20 cellular contexts compared by ENCODE assay signal in the genomic region with DNA sequence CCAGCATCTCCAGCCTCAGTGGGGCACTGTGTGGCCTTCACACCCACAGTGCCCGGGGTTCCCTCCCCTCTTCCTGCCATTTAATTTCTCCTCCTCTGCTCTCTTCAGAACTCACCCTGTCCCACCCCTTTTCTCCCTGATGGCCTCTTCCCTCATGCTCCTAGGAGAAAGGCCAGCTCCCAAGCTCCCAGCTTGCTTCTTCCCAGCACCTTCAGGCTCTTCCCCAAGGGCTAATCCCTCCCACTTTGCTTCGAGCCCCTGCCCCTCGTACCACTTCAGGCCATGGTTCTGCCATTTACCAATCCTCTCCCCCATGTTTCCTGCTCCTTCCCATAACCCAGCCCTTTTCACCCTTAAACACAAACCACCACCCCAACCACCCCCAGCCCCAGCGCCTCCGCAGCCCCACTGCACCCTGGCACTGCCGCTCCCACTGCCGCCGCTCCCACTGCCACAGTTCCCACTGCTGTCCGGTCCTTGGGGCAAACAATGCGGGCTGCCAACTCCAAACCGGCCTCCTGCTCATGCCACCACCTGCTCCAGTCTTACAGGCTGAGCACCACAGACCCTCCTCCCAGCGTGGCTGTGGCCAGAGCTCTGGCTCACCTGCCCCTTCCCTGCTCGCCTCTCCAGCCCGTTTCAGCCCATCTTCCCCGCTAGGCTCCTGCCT. TPM values are rescaled to one million over a fixed set of nuclear protein-coding genes. Genes with fewer than 3 reads are reported as not detected.
A peak's percentile ranks its signal among the peaks of the same experiment; 100 is the strongest.
DNase-seq lines count a peak whose midpoint lies in the region; ATAC-seq, FAIRE-seq and TF ChIP-seq lines count a peak whose summit lies in the region.
"Had no signal": no experiment of that assay in that cellular context is flagged by ENCODE, and none has a peak within 500 bp of the region (broad histone marks: within the 10 kb centered on the region; RNA-seq: fewer than 3 reads in every experiment).

No MANE protein-coding gene starts in this region.

- POLR2A ChIA-PET in A549 (lab: Yijun Ruan, JAX) = no interaction called here

- H3K27ac ChIP-seq in A549 (no peak overlapping the region), cardiac muscle cell (peak overlapping the region; percentile 85), neuronal stem cell (replicated peaks; ENCODE audit: low read length) (no peak overlapping the region)

- H3K36me3 ChIP-seq in cardiac muscle cell = no peaks in the 10 kb centered on the region
- H3K36me3 ChIP-seq in neuronal stem cell (replicated peaks in 1 of 2; ENCODE audit: control insufficient read depth in 2 of 2, insufficient read depth in 2 of 2, low read length in 2 of 2) = no peaks in the 10 kb centered on the region
- H3K36me3 ChIP-seq: MG63 had no signal

- H2AK5ac ChIP-seq in neuronal stem cell (ENCODE audit: low read depth, low read length) = no peak overlapping the region

- no peak for TF ChIP-seq RAD21 in A549 (conservative IDR thresholded peaks at IDR 0.05 in 1 of 2, IDR thresholded peaks at IDR 0.05 in 1 of 2)

- H3K9me3 Mint-ChIP-seq in HFFc6 = no peaks in the 10 kb centered on the region
- H3K9me3 Mint-ChIP-seq: activated B cell treated with CpG ODN at 0.5 μM for 24 hours; activated naive CD8-positive, alpha-beta T cell treated with anti-CD3 and anti-CD28 coated beads, Interleukin-2, amount 50 U/mL, for 24 hours; CD4-positive, alpha-beta memory T cell; natural killer cell; stimulated activated naive CD8-positive, alpha-beta T cell treated with anti-CD3 and anti-CD28 coated beads, Interleukin-15, amount 100 ng/mL, for 72 hours had no signal

- H2AFZ ChIP-seq in neuronal stem cell (ENCODE audit: low read length) = no peak overlapping the region

- no peak for DNase-seq in A549 (ENCODE audit: low read depth in 1 of 2, low spot score in 1 of 2)
- DNase-seq in SK-N-DZ (ENCODE audit: low spot score) = peak; percentile 15
- no peak for DNase-seq in cardiac muscle cell (ENCODE audit: low read depth in 1 of 2, low spot score in 1 of 2)
- DNase-seq in neuronal stem cell (ENCODE audit: low spot score) = no peak
- no peak for DNase-seq in NCI-H446 treated with DMSO at 0.1 percent for 48 hours (lab: John Stamatoyannopoulos, UW)
- DNase-seq in HFFc6 = no peak
- DNase-seq in erythroblast (lab: John Stamatoyannopoulos, UW) = no peak
- DNase-seq: ACHN; activated B cell treated with CpG ODN at 0.5 μM for 24 hours; activated CD8-positive, alpha-beta memory T cell treated with anti-CD3 and anti-CD28 coated beads for 24 hours; activated naive CD8-positive, alpha-beta T cell treated with anti-CD3 and anti-CD28 coated beads, Interleukin-2, amount 50 U/mL, for 24 hours; CD4-positive, alpha-beta memory T cell; MG63; natural killer cell; NCI-H187; SHP77; stimulated activated naive CD8-positive, alpha-beta T cell treated with anti-CD3 and anti-CD28 coated beads, Interleukin-15, amount 100 ng/mL, for 72 hours had no signal

- WGBS in A549 (ENCODE audit: missing lambda C conversion rate) = 83% methylated on average over 15 of the region's 15 CpGs
- WGBS in neuronal stem cell (ENCODE audit: extremely low coverage in 2 of 2, insufficient read length in 2 of 2, insufficient replicate concordance in 1 of 2), 2 donors = no CpG with 5 or more reads among the region's 15 CpGs

- no peaks in the 10 kb centered on the region for H3K36me3 Mint-ChIP-seq in HFFc6 (ENCODE audit: low read depth)
- H3K36me3 Mint-ChIP-seq: CD4-positive, alpha-beta memory T cell; natural killer cell had no signal

- peak; percentile 20 to 36; a peak in 4 of 6 replicates for ATAC-seq in A549
- ATAC-seq in GM18861 (IDR thresholded peaks at IDR 0.05; ENCODE audit: unreplicated experiment) = no peak
- ATAC-seq: activated naive CD8-positive, alpha-beta T cell treated with anti-CD3 and anti-CD28 coated beads, Interleukin-2, amount 50 U/mL, for 24 hours; natural killer cell; stimulated activated naive CD8-positive, alpha-beta T cell treated with anti-CD3 and anti-CD28 coated beads, Interleukin-15, amount 100 ng/mL, for 72 hours had no signal

- no peak overlapping the region for H3K4me2 ChIP-seq in A549
- no peak overlapping the region for H3K4me2 ChIP-seq in neuronal stem cell (ENCODE audit: insufficient read depth, low read length, poor library complexity, severe bottlenecking)

- peak overlapping the region; percentile 93 for H3K4ac ChIP-seq in neuronal stem cell (ENCODE audit: low read length)

- FAIRE-seq in A549 (lab: Jason Lieb, UNC) = no peak
- FAIRE-seq: HepG2 had no signal

- H3K9me3 ChIP-seq in A549 (no peaks in the 10 kb centered on the region), cardiac muscle cell (ENCODE audit: low read depth) (no peaks in the 10 kb centered on the region), neuronal stem cell (replicated peaks in 1 of 2; ENCODE audit: control insufficient read depth in 2 of 2, insufficient read depth in 1 of 2, low read depth in 1 of 2, low read length in 2 of 2) (no peaks in the 10 kb centered on the region)
- H3K9me3 ChIP-seq: MG63 had no signal

- H3K4me3 ChIP-seq in A549 (no peak overlapping the region), cardiac muscle cell (no peak overlapping the region), neuronal stem cell (ENCODE audit: low read length in 2 of 2) (peak overlapping the region in 1 of 2 donors; percentile 58)
- H3K4me3 ChIP-seq: lung, MG63 had no signal

- H3K4me1 ChIP-seq in A549 (no peaks in the 10 kb centered on the region), cardiac muscle cell (ENCODE audit: low read depth) (peaks cover 29% of the 10 kb centered on the region), neuronal stem cell (ENCODE audit: control insufficient read depth in 2 of 2, insufficient read depth in 1 of 2, low read depth in 1 of 2, low read length in 2 of 2) (peaks cover 3 to 5% of the 10 kb centered on the region in 2 donors)

- H3K27me3 Mint-ChIP-seq in HFFc6 (ENCODE audit: insufficient read depth) = peaks cover 5% of the 10 kb centered on the region
- H3K27me3 Mint-ChIP-seq: activated B cell treated with CpG ODN at 0.5 μM for 24 hours; activated naive CD8-positive, alpha-beta T cell treated with anti-CD3 and anti-CD28 coated beads, Interleukin-2, amount 50 U/mL, for 24 hours; stimulated activated naive CD8-positive, alpha-beta T cell treated with anti-CD3 and anti-CD28 coated beads, Interleukin-15, amount 100 ng/mL, for 72 hours had no signal

- no peak overlapping the region for H4K91ac ChIP-seq in neuronal stem cell (ENCODE audit: low read depth, low read length, poor library complexity)

- no peak for TF ChIP-seq POLR2A in A549 (IDR thresholded peaks at IDR 0.05; ENCODE audit: low read length)
- no peak for TF ChIP-seq POLR2A in erythroblast (IDR thresholded peaks at IDR 0.05; ENCODE audit: low read length)

- no peak for TF ChIP-seq CTCF in A549 (IDR thresholded peaks at IDR 0.05)
- TF ChIP-seq CTCF in cardiac muscle cell (IDR thresholded peaks at IDR 0.05; ENCODE audit: low read depth, low read length) = no peak
- TF ChIP-seq CTCF in HFFc6 (IDR thresholded peaks at IDR 0.05) = no peak

- no peak overlapping the region for H2BK15ac ChIP-seq in neuronal stem cell (ENCODE audit: low read length)

- H3K27me3 ChIP-seq in cardiac muscle cell = no peaks in the 10 kb centered on the region
- peaks cover 0 to 7% (median 0%) of the 10 kb centered on the region in 3 experiments for H3K27me3 ChIP-seq in neuronal stem cell (ENCODE audit: control insufficient read depth in 3 of 3, insufficient read depth in 3 of 3, low read depth in 1 of 3, low read length in 3 of 3)
- H3K27me3 ChIP-seq: MG63 had no signal

- no peak overlapping the region for H3K27ac Mint-ChIP-seq in HFFc6
- H3K27ac Mint-ChIP-seq: activated B cell treated with CpG ODN at 0.5 μM for 24 hours; activated naive CD8-positive, alpha-beta T cell treated with anti-CD3 and anti-CD28 coated beads, Interleukin-2, amount 50 U/mL, for 24 hours; natural killer cell had no signal

- H2BK120ac ChIP-seq in neuronal stem cell (ENCODE audit: low read depth, low read length) = no peak overlapping the region

- peak overlapping the region; percentile 44 for H3K9ac ChIP-seq in neuronal stem cell (ENCODE audit: low read depth, low read length, poor library complexity)

- peak overlapping the region; percentile 43 for H4K8ac ChIP-seq in neuronal stem cell (ENCODE audit: low read depth, low read length)

- peak overlapping the region; percentile 97 for H2BK12ac ChIP-seq in neuronal stem cell (ENCODE audit: low read length)

- peak overlapping the region; percentile 99 for H3K23ac ChIP-seq in neuronal stem cell (ENCODE audit: low read depth, low read length, poor library complexity)

- peak overlapping the region; percentile 57 for H3K18ac ChIP-seq in neuronal stem cell (ENCODE audit: low read length)

- peaks cover 3% of the 10 kb centered on the region for H3K79me1 ChIP-seq in neuronal stem cell (ENCODE audit: low read depth, low read length)

- H3K14ac ChIP-seq in neuronal stem cell (ENCODE audit: low read length) = peak overlapping the region; percentile 38

- H2BK5ac ChIP-seq in neuronal stem cell (ENCODE audit: low read length) = peak overlapping the region; percentile 53

- H3K4me3 Mint-ChIP-seq in HFFc6 = no peak overlapping the region
- H3K4me3 Mint-ChIP-seq: activated B cell treated with CpG ODN at 0.5 μM for 24 hours; activated naive CD8-positive, alpha-beta T cell treated with anti-CD3 and anti-CD28 coated beads, Interleukin-2, amount 50 U/mL, for 24 hours; CD4-positive, alpha-beta memory T cell; natural killer cell; stimulated activated naive CD8-positive, alpha-beta T cell treated with anti-CD3 and anti-CD28 coated beads, Interleukin-15, amount 100 ng/mL, for 72 hours had no signal

- peaks cover 6% of the 10 kb centered on the region for H3K4me1 Mint-ChIP-seq in HFFc6 (ENCODE audit: low read depth)
- H3K4me1 Mint-ChIP-seq: activated B cell treated with CpG ODN at 0.5 μM for 24 hours; activated naive CD8-positive, alpha-beta T cell treated with anti-CD3 and anti-CD28 coated beads, Interleukin-2, amount 50 U/mL, for 24 hours; CD4-positive, alpha-beta memory T cell; natural killer cell; stimulated activated naive CD8-positive, alpha-beta T cell treated with anti-CD3 and anti-CD28 coated beads, Interleukin-15, amount 100 ng/mL, for 72 hours had no signal

- CTCF ChIA-PET in A549 (lab: Yijun Ruan, JAX) = interaction anchor here (5.7 to 30.3 kb wide), 2 partner anchors 11 to 78 kb away, joined by 42 to 1787 read pairs; a partner anchor contains a TSS

- TF ChIP-seq EP300 in A549 (IDR thresholded peaks at IDR 0.05) = no peak

RNA-seq across cellular contexts. Expression of a gene that starts 28.6 kb away (rescaled TPM):
- polyA plus RNA-seq in A549 (2011; rRNA removed) (0.75 and 0.79 TPM in 2 replicates), A549 (2017; fragmentation: RNase III; extraction: RNeasy Plus Mini Kit Qiagen cat#74134 plus additional on column Dnase treatment) (2.0 to 2.7 TPM (median 2.1 TPM) in 3 replicates), cardiac muscle cell (22.3 and 29.1 TPM in 2 replicates)
- polyA plus RNA-seq in A549 (2012; cell fraction: cytosol; rRNA removed) = 2.3 and 2.7 TPM in 2 replicates
- 14.4 and 15.1 TPM in 2 replicates for polyA plus RNA-seq in A549 (2012; cell fraction: nucleus; rRNA removed)
- 1.1 and 1.2 TPM in 2 replicates for polyA minus RNA-seq in A549 (2011; rRNA and poly(A)+ RNA removed)
- polyA plus RNA-seq in SK-N-DZ (2014; cell fraction: cytosol; rRNA removed) = 10.4 and 12.3 TPM in 2 replicates
- polyA plus RNA-seq in SK-N-DZ (2014; cell fraction: nucleus; rRNA removed) = 97.2 and 118 TPM in 2 replicates
- 72.3 and 116 TPM in 2 replicates for total RNA-seq in cardiac muscle cell
- 2.9 TPM for polyA plus RNA-seq in neuronal stem cell (2013, experiment 1 of 2)
- polyA plus RNA-seq in neuronal stem cell (2013, experiment 2 of 2) = 2.7 TPM
- total RNA-seq in HFFc6 (2021; fragmentation: NEBNext Ultra II Directional; extraction: Animal tissue kit (Norgen Biotek cat#: 25700)) = under 1 TPM; 0.14 to 0.27 (median 0.16) TPM

RNA-seq across cellular contexts. Expression of a gene that starts 42.7 kb away (rescaled TPM):
- polyA plus RNA-seq in A549 (2011; rRNA removed) (22.1 and 30.4 TPM in 2 replicates), A549 (2017; fragmentation: RNase III; extraction: RNeasy Plus Mini Kit Qiagen cat#74134 plus additional on column Dnase treatment) (21.2 to 21.9 TPM (median 21.7 TPM) in 3 replicates), cardiac muscle cell (14.8 and 27.0 TPM in 2 replicates)
- 12.1 and 14.7 TPM in 2 replicates for polyA plus RNA-seq in A549 (2012; cell fraction: cytosol; rRNA removed)
- polyA plus RNA-seq in A549 (2012; cell fraction: nucleus; rRNA removed) = 6.1 and 10.3 TPM in 2 replicates
- 38.3 and 38.4 TPM in 2 replicates for polyA minus RNA-seq in A549 (2011; rRNA and poly(A)+ RNA removed)
- 41.0 and 48.8 TPM in 2 replicates for polyA plus RNA-seq in SK-N-DZ (2014; cell fraction: cytosol; rRNA removed)
- 15.7 and 37.2 TPM in 2 replicates for polyA plus RNA-seq in SK-N-DZ (2014; cell fraction: nucleus; rRNA removed)
- total RNA-seq in cardiac muscle cell = 25.8 and 37.3 TPM in 2 replicates
- polyA plus RNA-seq in neuronal stem cell (2013, experiment 1 of 2) = 43.0 TPM
- polyA plus RNA-seq in neuronal stem cell (2013, experiment 2 of 2) = 45.1 TPM
- 10 to 100 TPM; 47.3 to 71.3 (median 59.3) TPM for total RNA-seq in HFFc6 (2021; fragmentation: NEBNext Ultra II Directional; extraction: Animal tissue kit (Norgen Biotek cat#: 25700))
- total RNA-seq: CD4-positive, alpha-beta memory T cell had no signal
- polyA plus RNA-seq: CD4-positive, alpha-beta memory T cell had no signal

Comparison
In these comparisons a context has a peak if more than half of its experiments do, and no peak if none do; other contexts are left out.
1. RNA of a gene that starts 28.6 kb away (total RNA-seq): 72.3 to 116 TPM in cardiac muscle cell; 0.14 to 0.27 TPM in HFFc6; every median in the first group is over 10 times any median in the second.